Comparison of ENCODE assay signal across 9 cellular contexts in the genomic region with DNA sequence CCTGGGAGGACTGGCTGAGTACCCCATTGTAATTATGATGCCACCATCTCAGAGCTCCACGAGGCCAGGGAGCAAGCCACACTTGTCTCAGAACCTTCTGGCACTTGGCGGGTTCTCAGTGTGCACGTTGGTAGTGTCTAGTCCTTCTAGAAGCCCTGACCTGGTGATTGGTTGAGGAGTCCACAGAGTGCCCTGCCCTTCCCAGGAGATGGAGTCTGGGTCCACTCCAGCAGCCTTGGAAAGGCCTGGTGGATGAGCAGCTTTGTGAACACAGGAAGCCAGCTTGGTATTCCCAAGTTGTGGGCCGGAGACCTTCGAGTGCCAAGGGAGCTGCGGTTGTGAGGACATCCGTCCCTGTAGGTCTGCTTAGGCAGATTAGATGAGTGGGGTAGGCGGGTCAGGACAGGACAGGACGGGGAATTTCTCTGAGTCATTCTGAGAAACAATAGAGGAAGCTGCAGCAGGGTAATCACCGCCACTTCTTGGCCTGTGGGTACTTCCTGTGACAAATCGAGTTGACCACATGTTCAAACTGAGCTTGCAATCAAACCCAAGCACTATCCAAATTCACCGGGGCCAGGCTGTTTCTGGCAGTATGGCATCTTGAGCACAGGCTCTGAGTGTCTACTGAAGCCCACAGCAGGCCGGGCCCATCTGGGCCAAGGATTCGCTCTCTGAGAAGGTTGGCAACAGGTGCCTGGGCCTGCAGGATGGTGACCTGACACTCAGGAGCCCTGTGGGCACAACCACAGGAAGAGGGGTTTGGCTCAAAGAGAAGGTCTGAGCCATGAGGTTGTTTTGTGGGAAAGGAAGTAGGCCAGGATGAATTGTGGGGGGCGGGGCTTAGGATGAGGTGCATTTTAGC.
A peak's percentile ranks its signal among the peaks of the same experiment; 100 is the strongest.
DNase-seq lines count a peak whose midpoint lies in the region; ATAC-seq and TF ChIP-seq lines count a peak whose summit lies in the region.
"Had no signal": no experiment of that assay in that cellular context is flagged by ENCODE, and none has a peak within 500 bp of the region (broad histone marks: within the 10 kb centered on the region; RNA-seq: fewer than 3 reads in every experiment).

No MANE protein-coding gene starts in this region.

- peaks cover 39% of the 10 kb centered on the region for H3K4me1 ChIP-seq in PC-3 (ENCODE audit: insufficient read depth, low read length)
- H3K4me1 ChIP-seq in gastrocnemius medialis, result peaks cover 0 to 4% of the 10 kb centered on the region in 2 donors

- no peak for TF ChIP-seq POLR2A in gastrocnemius medialis (IDR thresholded peaks at IDR 0.05)

- CTCF ChIA-PET in PC-3 (lab: Charles Lee), result interaction anchor here (0.6 to 1.0 kb wide), 2 partner anchors 71 to 157 kb away, joined by 3 to 5 read pairs; a partner anchor contains a TSS

- in situ Hi-C loops in gastrocnemius medialis (cut with MboI; ENCODE audit: low sequenced_read_pairs in 4 of 4), result no loop called here

- no peaks in the 10 kb centered on the region for H3K79me2 ChIP-seq in PC-3 (ENCODE audit: low read length)

- H3K9me2 ChIP-seq in PC-3 (replicated peaks; ENCODE audit: low read length), result no peaks in the 10 kb centered on the region

- H3K9me3 ChIP-seq in PC-3 (ENCODE audit: low read length), result no peaks in the 10 kb centered on the region
- H3K9me3 ChIP-seq in gastrocnemius medialis, result no peaks in the 10 kb centered on the region

- H3K27ac ChIP-seq in PC-3 (ENCODE audit: low read length) (peak overlapping the region; percentile 100), gastrocnemius medialis (peak overlapping the region in 1 of 4 donors; percentile 45)
- H3K27ac ChIP-seq: C4-2B had no signal

- TF ChIP-seq CTCF in PC-3 (conservative IDR thresholded peaks at IDR 0.05; ENCODE audit: low read depth, low read length) (no peak), gastrocnemius medialis (IDR thresholded peaks at IDR 0.05 in 4 of 5, conservative IDR thresholded peaks at IDR 0.05 in 1 of 5) (no peak)

- no TSS peak for BruUV-seq in PC-3 (replicated peaks; lab: Mats Ljungman, UMichigan)

- intact Hi-C loops in PC-3 (cut with micrococcal nuclease) (loop anchor here (5.0 kb wide), 1 partner anchor 129 kb away; no protein-coding TSS in a partner anchor), gastrocnemius medialis (cut with DNase I; ENCODE audit: low total_unique reads) (no loop called here)

- POLR2A ChIA-PET in PC-3 (lab: Charles Lee; ENCODE audit: unreplicated experiment), result interaction anchor here (0.6 kb wide), 1 partner anchor 82 kb away, joined by 3 read pairs; no protein-coding TSS in a partner anchor

- H3K4me2 ChIP-seq in PC-3 (ENCODE audit: low read length), result peak overlapping the region; percentile 47

- H3F3A ChIP-seq in PC-3 (ENCODE audit: low read length, unreplicated experiment), result no peaks in the 10 kb centered on the region

- H3K9ac ChIP-seq in PC-3 (ENCODE audit: low read length), result peak overlapping the region; percentile 86

- no peaks in the 10 kb centered on the region for H3K27me3 ChIP-seq in PC-3 (ENCODE audit: low read length)
- H3K27me3 ChIP-seq in gastrocnemius medialis, result no peaks in the 10 kb centered on the region

- peak; percentile 96 for ATAC-seq in HG03045 (IDR thresholded peaks at IDR 0.05; ENCODE audit: unreplicated experiment)
- ATAC-seq in PC-3, result peak; percentile 94
- ATAC-seq in gastrocnemius medialis, result peak; percentile 69 to 80

- DNase-seq in NK-92 treated with Interleukin-12 subunit alpha and Interleukin-12 subunit beta, amount 100 ng/mL, for 24 hours (lab: John Stamatoyannopoulos, UW), result peak; percentile 85
- DNase-seq in NK-92 (lab: John Stamatoyannopoulos, UW; ENCODE audit: unreplicated experiment) (no peak), PC-3 (peak; percentile 95), foreskin melanocyte (peak; percentile 59), gastrocnemius medialis (peak; percentile 32 to 57), NCI-H524 (lab: John Stamatoyannopoulos, UW) (no peak)
- peak; percentile 78 to 80 for DNase-seq in activated T-cell treated with anti-CD3 and anti-CD28 coated beads, Interleukin-2, amount 50 U/mL, for 48 hours

- no peaks in the 10 kb centered on the region for H4K20me1 ChIP-seq in PC-3 (ENCODE audit: low read length)

- H2AFZ ChIP-seq in PC-3 (ENCODE audit: low read length), result no peak overlapping the region

- H3K4me3 ChIP-seq in PC-3 (ENCODE audit: low read length) (no peak overlapping the region), gastrocnemius medialis (no peak overlapping the region)

- H3K36me3 ChIP-seq in PC-3 (ENCODE audit: low read depth, low read length) (no peaks in the 10 kb centered on the region), gastrocnemius medialis (no peaks in the 10 kb centered on the region)

Comparison
In these comparisons a context has a peak if more than half of its experiments do, and no peak if none do; other contexts are left out.
1. DNase-seq: peak in NK-92 treated with Interleukin-12 subunit alpha and Interleukin-12 subunit beta, amount 100 ng/mL, for 24 hours (single experiment), PC-3 (single experiment), activated T-cell treated with anti-CD3 and anti-CD28 coated beads, Interleukin-2, amount 50 U/mL, for 48 hours (2 of 2), foreskin melanocyte (single experiment) and gastrocnemius medialis (2 of 2); none in NK-92 (single experiment) and NCI-H524 (0 of 2).
2. Peak in every context shown above with its lines, with median percentiles within 50 percentile points of each other: ATAC-seq.